Comparison of ENCODE assay signal across 9 cellular contexts in genomic region chr10:98135222-98135899, GRCh38. TPM values are rescaled to one million over a fixed set of nuclear protein-coding genes. Genes with fewer than 3 reads are reported as not detected.
DNase-seq lines count a peak whose midpoint lies in the region; ATAC-seq, FAIRE-seq and TF ChIP-seq lines count a peak whose summit lies in the region.
"Had no signal": no experiment of that assay in that cellular context is flagged by ENCODE, and none has a peak within 500 bp of the region (broad histone marks: within the 10 kb centered on the region; RNA-seq: fewer than 3 reads in every experiment).

No MANE protein-coding gene starts in this region.

- DNase-seq in GM12892 (ENCODE audit: insufficient read length): no peak
- DNase-seq in astrocyte of the spinal cord (ENCODE audit: low read depth, low spot score): no peak
- DNase-seq in transverse colon: no peak
- DNase-seq in EL: no peak

- H3K9me3 ChIP-seq in liver (ENCODE audit: control insufficient read depth in 4 of 4, low read length in 3 of 4) (no peaks in the 10 kb centered on the region), transverse colon (no peaks in the 10 kb centered on the region)

- FAIRE-seq in GM12892 (lab: Jason Lieb, UNC): peak; percentile 64
- FAIRE-seq: TTC549 had no signal

- no peak for TF ChIP-seq POLR2A in GM12892 (IDR thresholded peaks at IDR 0.05; ENCODE audit: low read depth, low read length)
- TF ChIP-seq POLR2A in transverse colon (IDR thresholded peaks at IDR 0.05): no peak

- TF ChIP-seq RAD21 in liver (IDR thresholded peaks at IDR 0.05): no peak

- no peaks in the 10 kb centered on the region for H3K27me3 ChIP-seq in liver (ENCODE audit: control insufficient read depth in 4 of 4, insufficient read depth in 4 of 4, low read length in 3 of 4)
- no peaks in the 10 kb centered on the region for H3K27me3 ChIP-seq in transverse colon

- TF ChIP-seq EP300 in transverse colon (IDR thresholded peaks at IDR 0.05; ENCODE audit: low read depth): no peak

- WGBS in liver: 6% methylated on average over 13 of the region's 13 CpGs
- WGBS in transverse colon (ENCODE audit: low coverage in 1 of 2), 2 donors: 11 to 42% methylated on average over 3 to 13 of the region's 13 CpGs

- no peaks in the 10 kb centered on the region for H3K36me3 ChIP-seq in liver (ENCODE audit: control insufficient read depth in 4 of 4, insufficient read depth in 3 of 4, low read depth in 1 of 4, low read length in 3 of 4)
- H3K36me3 ChIP-seq in transverse colon: no peaks in the 10 kb centered on the region

- H3K27ac ChIP-seq in liver (ENCODE audit: low read depth in 1 of 2, low read length in 2 of 2): peak overlapping the region; percentile 84 to 96
- H3K27ac ChIP-seq in transverse colon: peak overlapping the region; percentile 89 to 98 (median 94)

- peak overlapping the region; percentile 92 to 95 for H3K9ac ChIP-seq in liver (ENCODE audit: low read depth in 1 of 2, low read length in 2 of 2)

- peak overlapping the region; percentile 95 for H3K4me3 ChIP-seq in astrocyte of the spinal cord (ENCODE audit: low read depth, low read length)
- peak overlapping the region; percentile 70 to 87 (median 77) for H3K4me3 ChIP-seq in liver (ENCODE audit: low read depth in 1 of 3, low read length in 3 of 3)
- peak overlapping the region; percentile 66 to 99 (median 77) for H3K4me3 ChIP-seq in transverse colon

- H3K4me1 ChIP-seq in liver (ENCODE audit: control insufficient read depth in 4 of 4, insufficient read depth in 4 of 4, low read length in 3 of 4) (peaks cover 1 to 26% (median 11%) of the 10 kb centered on the region in 4 donors), transverse colon (peaks cover 0 to 47% (median 26%) of the 10 kb centered on the region in 4 donors)

- ATAC-seq in HG02870 (IDR thresholded peaks at IDR 0.05; ENCODE audit: unreplicated experiment) (peak; percentile 1), HG02642 (IDR thresholded peaks at IDR 0.05; ENCODE audit: poor library complexity, unreplicated experiment) (no peak), HG03095 (IDR thresholded peaks at IDR 0.05; ENCODE audit: unreplicated experiment) (no peak)

- intact Hi-C loops in transverse colon (cut with DNase I; ENCODE audit: low total_unique reads): no loop called here

- TF ChIP-seq CTCF in astrocyte of the spinal cord (IDR thresholded peaks at IDR 0.05; ENCODE audit: low read depth, low read length) (no peak), liver (IDR thresholded peaks at IDR 0.05; ENCODE audit: low read depth, low read length, missing input control) (no peak), transverse colon (IDR thresholded peaks at IDR 0.05) (no peak)

- in situ Hi-C loops in astrocyte of the spinal cord (cut with HindIII; ENCODE audit: low sequenced_read_pairs): no loop called here
- in situ Hi-C loops in transverse colon (cut with MboI; ENCODE audit: low pct_ligation_motif_present in 1 of 4, low pct_unique_long_range_greater_than_20kb in 1 of 4, low sequenced_read_pairs in 3 of 4): no loop called here

TF ChIP-seq in liver, 16 proteins besides CTCF, POLR2A, EP300 and RAD21:
- TF ChIP-seq YY1 (IDR thresholded peaks at IDR 0.05) (no peak), ATF3 (IDR thresholded peaks at IDR 0.05) (no peak), HNF4G (IDR thresholded peaks at IDR 0.05) (no peak), HNF4A (conservative IDR thresholded peaks at IDR 0.05) (peak; percentile 30 to 57), ZBTB33 (IDR thresholded peaks at IDR 0.05) (no peak)

RNA-seq across cellular contexts. Expression of gene R3HCC1L, which starts 0.9 kb away (rescaled TPM):
- 14.3 TPM for polyA plus RNA-seq in GM12892 (2012; ENCODE audit: missing spikeins)
- total RNA-seq in liver (10 to 100 TPM; 10.1 to 11.2 TPM), transverse colon (10 to 100 TPM; 17.7 to 27.3 (median 25.3) TPM)
- 1 to 10 TPM; 3.2 to 4.8 TPM for polyA plus RNA-seq in liver
